ENCODE assay signal across 26 cellular contexts in the genomic region with DNA sequence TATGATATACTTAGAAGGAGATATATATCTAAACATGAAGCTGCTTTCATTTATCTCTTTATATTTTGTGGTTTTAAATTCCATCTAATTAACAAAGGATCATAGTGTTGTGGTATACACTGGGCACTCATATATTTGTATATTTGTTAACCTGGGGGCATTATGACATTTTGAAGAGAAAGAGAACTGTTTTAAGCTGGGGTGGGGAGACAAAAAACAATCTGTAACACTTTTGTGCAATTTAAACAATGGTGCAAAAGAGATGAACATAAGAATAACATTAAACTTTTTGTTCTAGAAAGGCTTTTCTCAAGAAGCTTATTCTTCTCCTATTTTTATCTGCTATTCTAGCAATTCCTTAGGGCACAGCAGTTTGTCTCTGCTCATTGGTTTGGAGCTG.
"Had no signal": no experiment of that assay in that cellular context is flagged by ENCODE, and none has a peak within 500 bp of the region (broad histone marks: within the 10 kb centered on the region; RNA-seq: fewer than 3 reads in every experiment).

No MANE protein-coding gene starts in this region.

- FAIRE-seq: colon, endothelial cell of umbilical vein, frontal cortex had no signal

- H3K27ac ChIP-seq: colonic mucosa, coronary artery, dorsolateral prefrontal cortex, epithelial cell of prostate, esophagus muscularis mucosa, esophagus squamous epithelium, foreskin keratinocyte, gastrocnemius medialis, gastroesophageal sphincter, heart left ventricle, heart right ventricle had no signal

- DNase-seq: colonic mucosa; cortex of kidney; dermis blood vessel endothelial cell; dorsolateral prefrontal cortex; effector CD4-positive, alpha-beta T cell; effector CD8-positive, alpha-beta T cell; effector memory CD4-positive, alpha-beta T cell; effector memory CD8-positive, alpha-beta T cell; endodermal cell; erythroblast; esophagus squamous epithelium; foreskin fibroblast; foreskin keratinocyte; gastrocnemius medialis; glutamatergic neuron; head of caudate nucleus; heart left ventricle; heart right ventricle had no signal

- H3K27me3 ChIP-seq: colonic mucosa, dorsolateral prefrontal cortex, esophagus muscularis mucosa, esophagus squamous epithelium, foreskin keratinocyte, gastrocnemius medialis, gastroesophageal sphincter, heart left ventricle, heart right ventricle had no signal

- ATAC-seq: effector memory CD8-positive, alpha-beta T cell; esophagus mucosa; foreskin keratinocyte; gastrocnemius medialis; gastroesophageal sphincter; heart left ventricle; heart right ventricle had no signal

- H3K36me3 ChIP-seq: colonic mucosa, esophagus muscularis mucosa, esophagus squamous epithelium, gastrocnemius medialis, gastroesophageal sphincter, heart left ventricle, heart right ventricle had no signal

- H3K4me1 ChIP-seq: colonic mucosa, esophagus muscularis mucosa, esophagus squamous epithelium, gastrocnemius medialis, gastroesophageal sphincter, heart left ventricle, heart right ventricle had no signal

- H3K9me3 ChIP-seq: colonic mucosa, esophagus muscularis mucosa, esophagus squamous epithelium, gastrocnemius medialis, gastroesophageal sphincter, heart left ventricle, heart right ventricle had no signal

- H3K4me3 ChIP-seq: colonic mucosa, coronary artery, dorsolateral prefrontal cortex, esophagus muscularis mucosa, esophagus squamous epithelium, gastrocnemius medialis, gastroesophageal sphincter, heart left ventricle, heart right ventricle had no signal
